1 cellular context compared by ENCODE assay signal in the genomic region with DNA sequence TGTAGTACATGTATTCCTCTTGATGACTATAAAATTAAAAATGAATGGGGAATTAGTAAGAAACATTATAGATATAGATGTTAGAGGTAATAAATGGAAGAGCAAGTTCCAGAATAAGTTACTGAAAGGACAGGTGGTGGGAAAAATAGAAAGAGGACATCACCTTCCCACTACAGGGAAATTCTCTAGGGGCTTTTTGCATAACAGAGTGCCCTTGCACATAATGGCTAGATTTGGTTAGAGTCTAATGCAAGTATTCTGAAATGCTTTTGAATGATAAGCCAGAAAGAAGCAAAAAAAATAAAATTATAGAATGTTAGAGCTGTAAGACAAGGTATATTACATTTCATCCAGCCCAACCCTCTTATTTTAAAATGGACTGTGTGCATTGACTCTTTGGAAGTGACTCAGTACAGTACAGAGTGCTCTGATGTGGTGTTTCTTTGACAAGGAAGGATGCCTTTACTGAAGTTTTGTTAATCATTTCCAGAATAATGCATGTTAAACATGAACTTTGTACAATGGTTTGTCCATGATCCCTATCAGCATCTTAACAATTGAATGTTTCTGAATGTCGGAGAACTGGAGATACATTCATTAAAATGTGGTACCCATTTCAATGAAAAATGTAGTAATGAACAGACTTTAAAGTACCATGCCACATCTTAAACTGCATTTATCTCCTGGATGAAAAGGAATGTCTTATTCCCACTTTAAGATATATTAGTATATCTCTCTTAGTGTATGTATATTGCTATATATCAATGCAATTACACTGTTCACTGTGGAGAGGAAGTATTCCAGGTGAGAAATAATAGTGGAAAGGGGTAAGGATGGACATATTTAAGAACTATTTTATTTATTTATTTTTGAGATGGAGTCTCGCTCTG.
TF ChIP-seq lines count a peak whose summit lies in the region.

No MANE protein-coding gene starts in this region.

TF ChIP-seq in GM12878, 131 proteins besides CTCF, POLR2A, EP300 and RAD21 (continued from another document):
- TF ChIP-seq, protein P1, sequence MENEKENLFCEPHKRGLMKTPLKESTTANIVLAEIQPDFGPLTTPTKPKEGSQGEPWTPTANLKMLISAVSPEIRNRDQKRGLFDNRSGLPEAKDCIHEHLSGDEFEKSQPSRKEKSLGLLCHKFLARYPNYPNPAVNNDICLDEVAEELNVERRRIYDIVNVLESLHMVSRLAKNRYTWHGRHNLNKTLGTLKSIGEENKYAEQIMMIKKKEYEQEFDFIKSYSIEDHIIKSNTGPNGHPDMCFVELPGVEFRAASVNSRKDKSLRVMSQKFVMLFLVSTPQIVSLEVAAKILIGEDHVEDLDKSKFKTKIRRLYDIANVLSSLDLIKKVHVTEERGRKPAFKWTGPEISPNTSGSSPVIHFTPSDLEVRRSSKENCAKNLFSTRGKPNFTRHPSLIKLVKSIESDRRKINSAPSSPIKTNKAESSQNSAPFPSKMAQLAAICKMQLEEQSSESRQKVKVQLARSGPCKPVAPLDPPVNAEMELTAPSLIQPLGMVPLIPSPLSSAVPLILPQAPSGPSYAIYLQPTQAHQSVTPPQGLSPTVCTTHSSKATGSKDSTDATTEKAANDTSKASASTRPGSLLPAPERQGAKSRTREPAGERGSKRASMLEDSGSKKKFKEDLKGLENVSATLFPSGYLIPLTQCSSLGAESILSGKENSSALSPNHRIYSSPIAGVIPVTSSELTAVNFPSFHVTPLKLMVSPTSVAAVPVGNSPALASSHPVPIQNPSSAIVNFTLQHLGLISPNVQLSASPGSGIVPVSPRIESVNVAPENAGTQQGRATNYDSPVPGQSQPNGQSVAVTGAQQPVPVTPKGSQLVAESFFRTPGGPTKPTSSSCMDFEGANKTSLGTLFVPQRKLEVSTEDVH (IDR thresholded peaks at IDR 0.05; ENCODE audit: low read depth, partially characterized antibody) = no peak
- TF ChIP-seq ZNF384 (IDR thresholded peaks at IDR 0.05; ENCODE audit: borderline replicate concordance, low read depth, low read length) (no peak), JUND (IDR thresholded peaks at IDR 0.05; ENCODE audit: low read depth, low read length) (peak; percentile 40; the same call in 1 of the 2 replicates), FOXM1 (IDR thresholded peaks at IDR 0.05; ENCODE audit: low read depth, low read length) (no peak), CBX3 (IDR thresholded peaks at IDR 0.05; ENCODE audit: borderline replicate concordance, low read depth) (no peak), NR2C2 (IDR thresholded peaks at IDR 0.05; ENCODE audit: borderline replicate concordance, control insufficient read depth, insufficient read length, low read depth) (no peak), MYB (IDR thresholded peaks at IDR 0.05; ENCODE audit: borderline replicate concordance, low read depth, low read length) (no peak), TCF7 (IDR thresholded peaks at IDR 0.05; ENCODE audit: borderline replicate concordance) (peak; percentile 96), ZZZ3 (IDR thresholded peaks at IDR 0.05; ENCODE audit: control insufficient read depth, insufficient read length, low read depth) (no peak), NKRF (conservative IDR thresholded peaks at IDR 0.05) (no peak), DPF2 (IDR thresholded peaks at IDR 0.05) (peak; percentile 77), NRF1 (conservative IDR thresholded peaks at IDR 0.05; ENCODE audit: low read depth, low read length) (no peak), IRF4 (IDR thresholded peaks at IDR 0.05; ENCODE audit: low read depth, low read length) (peak; percentile 81; the same call in 1 of the 2 replicates), SIX5 (IDR thresholded peaks at IDR 0.05; ENCODE audit: low read depth, low read length, severe bottlenecking) (no peak), BCLAF1 (IDR thresholded peaks at IDR 0.05) (no peak), ATF7 (IDR thresholded peaks at IDR 0.05; ENCODE audit: low read depth) (peak; percentile 57), SP1 (IDR thresholded peaks at IDR 0.05; ENCODE audit: low read depth, low read length) (no peak), ZNF217 (IDR thresholded peaks at IDR 0.05) (peak; percentile 76), KDM1A (IDR thresholded peaks at IDR 0.05; ENCODE audit: borderline replicate concordance) (no peak), KLF5 (IDR thresholded peaks at IDR 0.05; ENCODE audit: partially characterized antibody) (no peak), MEF2A (IDR thresholded peaks at IDR 0.05; ENCODE audit: insufficient read depth, low read depth, low read length) (no peak), RUNX3 (IDR thresholded peaks at IDR 0.05; ENCODE audit: low read length) (peak; percentile 89), JUNB (IDR thresholded peaks at IDR 0.05) (peak; percentile 76), GABPA (IDR thresholded peaks at IDR 0.05; ENCODE audit: low read depth) (no peak; the same call in 1 of the 2 replicates), IRF3 (IDR thresholded peaks at IDR 0.05) (no peak), IKZF1 (conservative IDR thresholded peaks at IDR 0.05) (peak; percentile 61), TAF1 (IDR thresholded peaks at IDR 0.05; ENCODE audit: borderline replicate concordance, low read depth, low read length) (no peak), ZNF622 (IDR thresholded peaks at IDR 0.05) (no peak), NR2C1 (IDR thresholded peaks at IDR 0.05) (no peak)
- TF ChIP-seq, protein P2, sequence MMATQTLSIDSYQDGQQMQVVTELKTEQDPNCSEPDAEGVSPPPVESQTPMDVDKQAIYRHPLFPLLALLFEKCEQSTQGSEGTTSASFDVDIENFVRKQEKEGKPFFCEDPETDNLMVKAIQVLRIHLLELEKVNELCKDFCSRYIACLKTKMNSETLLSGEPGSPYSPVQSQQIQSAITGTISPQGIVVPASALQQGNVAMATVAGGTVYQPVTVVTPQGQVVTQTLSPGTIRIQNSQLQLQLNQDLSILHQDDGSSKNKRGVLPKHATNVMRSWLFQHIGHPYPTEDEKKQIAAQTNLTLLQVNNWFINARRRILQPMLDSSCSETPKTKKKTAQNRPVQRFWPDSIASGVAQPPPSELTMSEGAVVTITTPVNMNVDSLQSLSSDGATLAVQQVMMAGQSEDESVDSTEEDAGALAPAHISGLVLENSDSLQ (IDR thresholded peaks at IDR 0.05) = peak; percentile 42; the same call in 1 of the 2 replicates
- TF ChIP-seq, protein P3, sequence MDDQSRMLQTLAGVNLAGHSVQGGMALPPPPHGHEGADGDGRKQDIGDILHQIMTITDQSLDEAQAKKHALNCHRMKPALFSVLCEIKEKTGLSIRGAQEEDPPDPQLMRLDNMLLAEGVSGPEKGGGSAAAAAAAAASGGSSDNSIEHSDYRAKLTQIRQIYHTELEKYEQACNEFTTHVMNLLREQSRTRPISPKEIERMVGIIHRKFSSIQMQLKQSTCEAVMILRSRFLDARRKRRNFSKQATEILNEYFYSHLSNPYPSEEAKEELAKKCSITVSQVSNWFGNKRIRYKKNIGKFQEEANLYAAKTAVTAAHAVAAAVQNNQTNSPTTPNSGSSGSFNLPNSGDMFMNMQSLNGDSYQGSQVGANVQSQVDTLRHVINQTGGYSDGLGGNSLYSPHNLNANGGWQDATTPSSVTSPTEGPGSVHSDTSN (IDR thresholded peaks at IDR 0.05; ENCODE audit: insufficient replicate concordance, low read depth, low read length) = peak; percentile 10
TF ChIP-seq in GM12878: peak in this region for 20.
